1 cellular context compared by ENCODE assay signal in the genomic region with DNA sequence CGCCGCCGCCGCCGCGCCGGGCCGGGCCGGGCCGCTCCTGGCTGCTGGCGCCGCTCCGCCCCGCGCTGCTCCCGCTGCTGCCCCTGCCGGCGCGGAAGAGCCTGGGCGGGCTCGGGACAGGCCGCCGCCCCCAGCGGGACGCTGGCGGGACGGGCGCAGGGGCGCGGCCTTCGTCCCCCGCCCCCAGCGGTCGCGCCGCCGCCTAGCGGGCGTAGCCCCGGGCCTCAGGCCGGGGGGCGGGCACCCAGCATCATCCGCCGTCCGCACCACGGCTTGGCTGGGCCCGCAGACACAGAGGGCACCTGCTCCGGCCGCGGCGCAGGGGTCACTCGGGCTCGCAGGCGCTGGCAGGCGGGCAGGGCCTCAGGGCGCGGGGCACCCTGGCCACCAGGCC.
TF ChIP-seq lines count a peak whose summit lies in the region.

A gene (minus strand): TSS at position 107 of the 394 bp plus-strand sequence. CDS start 218 bp downstream, outside the sequence.

TF ChIP-seq in HepG2, 621 proteins besides CTCF, POLR2A, EP300 and RAD21 (continued from another document and continues in another):
- TF ChIP-seq, protein P1, sequence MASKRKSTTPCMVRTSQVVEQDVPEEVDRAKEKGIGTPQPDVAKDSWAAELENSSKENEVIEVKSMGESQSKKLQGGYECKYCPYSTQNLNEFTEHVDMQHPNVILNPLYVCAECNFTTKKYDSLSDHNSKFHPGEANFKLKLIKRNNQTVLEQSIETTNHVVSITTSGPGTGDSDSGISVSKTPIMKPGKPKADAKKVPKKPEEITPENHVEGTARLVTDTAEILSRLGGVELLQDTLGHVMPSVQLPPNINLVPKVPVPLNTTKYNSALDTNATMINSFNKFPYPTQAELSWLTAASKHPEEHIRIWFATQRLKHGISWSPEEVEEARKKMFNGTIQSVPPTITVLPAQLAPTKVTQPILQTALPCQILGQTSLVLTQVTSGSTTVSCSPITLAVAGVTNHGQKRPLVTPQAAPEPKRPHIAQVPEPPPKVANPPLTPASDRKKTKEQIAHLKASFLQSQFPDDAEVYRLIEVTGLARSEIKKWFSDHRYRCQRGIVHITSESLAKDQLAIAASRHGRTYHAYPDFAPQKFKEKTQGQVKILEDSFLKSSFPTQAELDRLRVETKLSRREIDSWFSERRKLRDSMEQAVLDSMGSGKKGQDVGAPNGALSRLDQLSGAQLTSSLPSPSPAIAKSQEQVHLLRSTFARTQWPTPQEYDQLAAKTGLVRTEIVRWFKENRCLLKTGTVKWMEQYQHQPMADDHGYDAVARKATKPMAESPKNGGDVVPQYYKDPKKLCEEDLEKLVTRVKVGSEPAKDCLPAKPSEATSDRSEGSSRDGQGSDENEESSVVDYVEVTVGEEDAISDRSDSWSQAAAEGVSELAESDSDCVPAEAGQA (IDR thresholded peaks at IDR 0.05; ENCODE audit: low read depth) = no peak
- TF ChIP-seq, protein P1 (CRISPR knock-in tag; IDR thresholded peaks at IDR 0.05; ENCODE audit: borderline replicate concordance) = no peak
- TF ChIP-seq RFX1 (IDR thresholded peaks at IDR 0.05) = no peak
- TF ChIP-seq, protein P2, sequence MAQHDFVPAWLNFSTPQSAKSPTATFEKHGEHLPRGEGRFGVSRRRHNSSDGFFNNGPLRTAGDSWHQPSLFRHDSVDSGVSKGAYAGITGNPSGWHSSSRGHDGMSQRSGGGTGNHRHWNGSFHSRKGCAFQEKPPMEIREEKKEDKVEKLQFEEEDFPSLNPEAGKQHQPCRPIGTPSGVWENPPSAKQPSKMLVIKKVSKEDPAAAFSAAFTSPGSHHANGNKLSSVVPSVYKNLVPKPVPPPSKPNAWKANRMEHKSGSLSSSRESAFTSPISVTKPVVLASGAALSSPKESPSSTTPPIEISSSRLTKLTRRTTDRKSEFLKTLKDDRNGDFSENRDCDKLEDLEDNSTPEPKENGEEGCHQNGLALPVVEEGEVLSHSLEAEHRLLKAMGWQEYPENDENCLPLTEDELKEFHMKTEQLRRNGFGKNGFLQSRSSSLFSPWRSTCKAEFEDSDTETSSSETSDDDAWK (CRISPR knock-in tag; IDR thresholded peaks at IDR 0.05) = no peak
- no peak for TF ChIP-seq ZNF20 (CRISPR knock-in tag; IDR thresholded peaks at IDR 0.05)
- no peak for TF ChIP-seq ELF1 (CRISPR knock-in tag; IDR thresholded peaks at IDR 0.05)
- no peak for TF ChIP-seq PRMT3 (CRISPR knock-in tag; IDR thresholded peaks at IDR 0.05; ENCODE audit: borderline replicate concordance, low read depth)
- TF ChIP-seq SP140L (CRISPR knock-in tag; IDR thresholded peaks at IDR 0.05; ENCODE audit: borderline replicate concordance) = no peak
- no peak for TF ChIP-seq ZNF703 (CRISPR knock-in tag; IDR thresholded peaks at IDR 0.05; ENCODE audit: borderline replicate concordance)
- TF ChIP-seq NFKB2 (CRISPR knock-in tag; IDR thresholded peaks at IDR 0.05; ENCODE audit: borderline replicate concordance) = no peak
- no peak for TF ChIP-seq HNRNPUL1 (IDR thresholded peaks at IDR 0.05; ENCODE audit: low read depth, low read length)
- TF ChIP-seq, protein P3, sequence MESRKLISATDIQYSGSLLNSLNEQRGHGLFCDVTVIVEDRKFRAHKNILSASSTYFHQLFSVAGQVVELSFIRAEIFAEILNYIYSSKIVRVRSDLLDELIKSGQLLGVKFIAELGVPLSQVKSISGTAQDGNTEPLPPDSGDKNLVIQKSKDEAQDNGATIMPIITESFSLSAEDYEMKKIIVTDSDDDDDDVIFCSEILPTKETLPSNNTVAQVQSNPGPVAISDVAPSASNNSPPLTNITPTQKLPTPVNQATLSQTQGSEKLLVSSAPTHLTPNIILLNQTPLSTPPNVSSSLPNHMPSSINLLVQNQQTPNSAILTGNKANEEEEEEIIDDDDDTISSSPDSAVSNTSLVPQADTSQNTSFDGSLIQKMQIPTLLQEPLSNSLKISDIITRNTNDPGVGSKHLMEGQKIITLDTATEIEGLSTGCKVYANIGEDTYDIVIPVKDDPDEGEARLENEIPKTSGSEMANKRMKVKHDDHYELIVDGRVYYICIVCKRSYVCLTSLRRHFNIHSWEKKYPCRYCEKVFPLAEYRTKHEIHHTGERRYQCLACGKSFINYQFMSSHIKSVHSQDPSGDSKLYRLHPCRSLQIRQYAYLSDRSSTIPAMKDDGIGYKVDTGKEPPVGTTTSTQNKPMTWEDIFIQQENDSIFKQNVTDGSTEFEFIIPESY (CRISPR knock-in tag; IDR thresholded peaks at IDR 0.05) = no peak
- TF ChIP-seq, protein P4, sequence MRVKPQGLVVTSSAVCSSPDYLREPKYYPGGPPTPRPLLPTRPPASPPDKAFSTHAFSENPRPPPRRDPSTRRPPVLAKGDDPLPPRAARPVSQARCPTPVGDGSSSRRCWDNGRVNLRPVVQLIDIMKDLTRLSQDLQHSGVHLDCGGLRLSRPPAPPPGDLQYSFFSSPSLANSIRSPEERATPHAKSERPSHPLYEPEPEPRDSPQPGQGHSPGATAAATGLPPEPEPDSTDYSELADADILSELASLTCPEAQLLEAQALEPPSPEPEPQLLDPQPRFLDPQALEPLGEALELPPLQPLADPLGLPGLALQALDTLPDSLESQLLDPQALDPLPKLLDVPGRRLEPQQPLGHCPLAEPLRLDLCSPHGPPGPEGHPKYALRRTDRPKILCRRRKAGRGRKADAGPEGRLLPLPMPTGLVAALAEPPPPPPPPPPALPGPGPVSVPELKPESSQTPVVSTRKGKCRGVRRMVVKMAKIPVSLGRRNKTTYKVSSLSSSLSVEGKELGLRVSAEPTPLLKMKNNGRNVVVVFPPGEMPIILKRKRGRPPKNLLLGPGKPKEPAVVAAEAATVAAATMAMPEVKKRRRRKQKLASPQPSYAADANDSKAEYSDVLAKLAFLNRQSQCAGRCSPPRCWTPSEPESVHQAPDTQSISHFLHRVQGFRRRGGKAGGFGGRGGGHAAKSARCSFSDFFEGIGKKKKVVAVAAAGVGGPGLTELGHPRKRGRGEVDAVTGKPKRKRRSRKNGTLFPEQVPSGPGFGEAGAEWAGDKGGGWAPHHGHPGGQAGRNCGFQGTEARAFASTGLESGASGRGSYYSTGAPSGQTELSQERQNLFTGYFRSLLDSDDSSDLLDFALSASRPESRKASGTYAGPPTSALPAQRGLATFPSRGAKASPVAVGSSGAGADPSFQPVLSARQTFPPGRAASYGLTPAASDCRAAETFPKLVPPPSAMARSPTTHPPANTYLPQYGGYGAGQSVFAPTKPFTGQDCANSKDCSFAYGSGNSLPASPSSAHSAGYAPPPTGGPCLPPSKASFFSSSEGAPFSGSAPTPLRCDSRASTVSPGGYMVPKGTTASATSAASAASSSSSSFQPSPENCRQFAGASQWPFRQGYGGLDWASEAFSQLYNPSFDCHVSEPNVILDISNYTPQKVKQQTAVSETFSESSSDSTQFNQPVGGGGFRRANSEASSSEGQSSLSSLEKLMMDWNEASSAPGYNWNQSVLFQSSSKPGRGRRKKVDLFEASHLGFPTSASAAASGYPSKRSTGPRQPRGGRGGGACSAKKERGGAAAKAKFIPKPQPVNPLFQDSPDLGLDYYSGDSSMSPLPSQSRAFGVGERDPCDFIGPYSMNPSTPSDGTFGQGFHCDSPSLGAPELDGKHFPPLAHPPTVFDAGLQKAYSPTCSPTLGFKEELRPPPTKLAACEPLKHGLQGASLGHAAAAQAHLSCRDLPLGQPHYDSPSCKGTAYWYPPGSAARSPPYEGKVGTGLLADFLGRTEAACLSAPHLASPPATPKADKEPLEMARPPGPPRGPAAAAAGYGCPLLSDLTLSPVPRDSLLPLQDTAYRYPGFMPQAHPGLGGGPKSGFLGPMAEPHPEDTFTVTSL (CRISPR knock-in tag; IDR thresholded peaks at IDR 0.05; ENCODE audit: borderline replicate concordance) = no peak
- no peak for TF ChIP-seq ZNF350 (CRISPR knock-in tag; IDR thresholded peaks at IDR 0.05; ENCODE audit: borderline replicate concordance, low read depth)
- TF ChIP-seq, protein P5, sequence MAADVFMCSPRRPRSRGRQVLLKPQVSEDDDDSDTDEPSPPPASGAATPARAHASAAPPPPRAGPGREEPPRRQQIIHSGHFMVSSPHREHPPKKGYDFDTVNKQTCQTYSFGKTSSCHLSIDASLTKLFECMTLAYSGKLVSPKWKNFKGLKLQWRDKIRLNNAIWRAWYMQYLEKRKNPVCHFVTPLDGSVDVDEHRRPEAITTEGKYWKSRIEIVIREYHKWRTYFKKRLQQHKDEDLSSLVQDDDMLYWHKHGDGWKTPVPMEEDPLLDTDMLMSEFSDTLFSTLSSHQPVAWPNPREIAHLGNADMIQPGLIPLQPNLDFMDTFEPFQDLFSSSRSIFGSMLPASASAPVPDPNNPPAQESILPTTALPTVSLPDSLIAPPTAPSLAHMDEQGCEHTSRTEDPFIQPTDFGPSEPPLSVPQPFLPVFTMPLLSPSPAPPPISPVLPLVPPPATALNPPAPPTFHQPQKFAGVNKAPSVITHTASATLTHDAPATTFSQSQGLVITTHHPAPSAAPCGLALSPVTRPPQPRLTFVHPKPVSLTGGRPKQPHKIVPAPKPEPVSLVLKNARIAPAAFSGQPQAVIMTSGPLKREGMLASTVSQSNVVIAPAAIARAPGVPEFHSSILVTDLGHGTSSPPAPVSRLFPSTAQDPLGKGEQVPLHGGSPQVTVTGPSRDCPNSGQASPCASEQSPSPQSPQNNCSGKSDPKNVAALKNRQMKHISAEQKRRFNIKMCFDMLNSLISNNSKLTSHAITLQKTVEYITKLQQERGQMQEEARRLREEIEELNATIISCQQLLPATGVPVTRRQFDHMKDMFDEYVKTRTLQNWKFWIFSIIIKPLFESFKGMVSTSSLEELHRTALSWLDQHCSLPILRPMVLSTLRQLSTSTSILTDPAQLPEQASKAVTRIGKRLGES (CRISPR knock-in tag; IDR thresholded peaks at IDR 0.05; ENCODE audit: borderline replicate concordance) = no peak
- TF ChIP-seq GTF2F1 (IDR thresholded peaks at IDR 0.05; ENCODE audit: low read length) = no peak
- no peak for TF ChIP-seq IRX3 (CRISPR knock-in tag; IDR thresholded peaks at IDR 0.05; ENCODE audit: borderline replicate concordance, low read depth)
- TF ChIP-seq FOXC1 (CRISPR knock-in tag; IDR thresholded peaks at IDR 0.05; ENCODE audit: borderline replicate concordance) = no peak
- TF ChIP-seq, protein P6, sequence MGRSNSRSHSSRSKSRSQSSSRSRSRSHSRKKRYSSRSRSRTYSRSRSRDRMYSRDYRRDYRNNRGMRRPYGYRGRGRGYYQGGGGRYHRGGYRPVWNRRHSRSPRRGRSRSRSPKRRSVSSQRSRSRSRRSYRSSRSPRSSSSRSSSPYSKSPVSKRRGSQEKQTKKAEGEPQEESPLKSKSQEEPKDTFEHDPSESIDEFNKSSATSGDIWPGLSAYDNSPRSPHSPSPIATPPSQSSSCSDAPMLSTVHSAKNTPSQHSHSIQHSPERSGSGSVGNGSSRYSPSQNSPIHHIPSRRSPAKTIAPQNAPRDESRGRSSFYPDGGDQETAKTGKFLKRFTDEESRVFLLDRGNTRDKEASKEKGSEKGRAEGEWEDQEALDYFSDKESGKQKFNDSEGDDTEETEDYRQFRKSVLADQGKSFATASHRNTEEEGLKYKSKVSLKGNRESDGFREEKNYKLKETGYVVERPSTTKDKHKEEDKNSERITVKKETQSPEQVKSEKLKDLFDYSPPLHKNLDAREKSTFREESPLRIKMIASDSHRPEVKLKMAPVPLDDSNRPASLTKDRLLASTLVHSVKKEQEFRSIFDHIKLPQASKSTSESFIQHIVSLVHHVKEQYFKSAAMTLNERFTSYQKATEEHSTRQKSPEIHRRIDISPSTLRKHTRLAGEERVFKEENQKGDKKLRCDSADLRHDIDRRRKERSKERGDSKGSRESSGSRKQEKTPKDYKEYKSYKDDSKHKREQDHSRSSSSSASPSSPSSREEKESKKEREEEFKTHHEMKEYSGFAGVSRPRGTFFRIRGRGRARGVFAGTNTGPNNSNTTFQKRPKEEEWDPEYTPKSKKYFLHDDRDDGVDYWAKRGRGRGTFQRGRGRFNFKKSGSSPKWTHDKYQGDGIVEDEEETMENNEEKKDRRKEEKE (IDR thresholded peaks at IDR 0.05) = no peak
- TF ChIP-seq, protein P7, sequence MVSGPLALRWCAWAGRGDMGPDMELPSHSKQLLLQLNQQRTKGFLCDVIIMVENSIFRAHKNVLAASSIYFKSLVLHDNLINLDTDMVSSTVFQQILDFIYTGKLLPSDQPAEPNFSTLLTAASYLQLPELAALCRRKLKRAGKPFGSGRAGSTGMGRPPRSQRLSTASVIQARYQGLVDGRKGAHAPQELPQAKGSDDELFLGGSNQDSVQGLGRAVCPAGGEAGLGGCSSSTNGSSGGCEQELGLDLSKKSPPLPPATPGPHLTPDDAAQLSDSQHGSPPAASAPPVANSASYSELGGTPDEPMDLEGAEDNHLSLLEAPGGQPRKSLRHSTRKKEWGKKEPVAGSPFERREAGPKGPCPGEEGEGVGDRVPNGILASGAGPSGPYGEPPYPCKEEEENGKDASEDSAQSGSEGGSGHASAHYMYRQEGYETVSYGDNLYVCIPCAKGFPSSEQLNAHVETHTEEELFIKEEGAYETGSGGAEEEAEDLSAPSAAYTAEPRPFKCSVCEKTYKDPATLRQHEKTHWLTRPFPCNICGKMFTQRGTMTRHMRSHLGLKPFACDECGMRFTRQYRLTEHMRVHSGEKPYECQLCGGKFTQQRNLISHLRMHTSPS (CRISPR knock-in tag; IDR thresholded peaks at IDR 0.05; ENCODE audit: low read depth) = no peak; the same call in 1 of the 2 replicates
- TF ChIP-seq ZNF556 (CRISPR knock-in tag; IDR thresholded peaks at IDR 0.05; ENCODE audit: borderline replicate concordance) = no peak
